18 cellular contexts compared by ENCODE assay signal in genomic region chr3:179732661-179733348, GRCh38.
DNase-seq lines count a peak whose midpoint lies in the region; ATAC-seq and TF ChIP-seq lines count a peak whose summit lies in the region.
"Had no signal": no experiment of that assay in that cellular context is flagged by ENCODE, and none has a peak within 500 bp of the region (broad histone marks: within the 10 kb centered on the region; RNA-seq: fewer than 3 reads in every experiment).

No MANE protein-coding gene starts in this region.

- no peak overlapping the region for H2AK5ac ChIP-seq in mesenchymal stem cell (ENCODE audit: low read length, severe bottlenecking)

- H2AFZ ChIP-seq in mesenchymal stem cell (ENCODE audit: low read depth, low read length): no peak overlapping the region

- H3K4me1 ChIP-seq in heart left ventricle (peaks cover 0 to 43% (median 13%) of the 10 kb centered on the region in 12 donors), mesenchymal stem cell (ENCODE audit: control insufficient read depth, insufficient read depth, low read depth, low read length) (peaks cover 5% of the 10 kb centered on the region), upper lobe of right lung (peaks cover 8% of the 10 kb centered on the region), sigmoid colon (no peaks in the 10 kb centered on the region)

- ATAC-seq in heart left ventricle: peak; percentile 82 to 93 (median 91)
- peak; percentile 51 for ATAC-seq in upper lobe of right lung
- ATAC-seq: Panc1; sciatic nerve; stimulated activated naive CD8-positive, alpha-beta T cell treated with anti-CD3 and anti-CD28 coated beads, Interleukin-15, Interleukin-2, amounts not matched to agents 100 U/mL and 50 U/mL, for 24 hours had no signal

- H3K4me3 ChIP-seq in heart left ventricle (no peak overlapping the region), mesenchymal stem cell (ENCODE audit: insufficient read depth in 1 of 2, low read depth in 1 of 2, low read length in 2 of 2) (no peak overlapping the region), upper lobe of right lung (no peak overlapping the region), sigmoid colon (no peak overlapping the region)

- DNase-seq in DMS53 (lab: John Stamatoyannopoulos, UW): peak; percentile 22
- no peak for DNase-seq in DMS53 treated with DMSO at 0.1 percent for 48 hours (lab: John Stamatoyannopoulos, UW; ENCODE audit: unreplicated experiment)
- peak in 4 of 5 donors; percentile 60 to 86 (median 74) for DNase-seq in heart left ventricle
- no peak for DNase-seq in mesenchymal stem cell
- peak; percentile 75 for DNase-seq in upper lobe of right lung
- DNase-seq in T-helper 1 cell: no peak
- no peak for DNase-seq in islet precursor cell
- DNase-seq in sigmoid colon: no peak
- DNase-seq: activated CD8-positive, alpha-beta memory T cell treated with anti-CD3 and anti-CD28 coated beads for 24 hours; COR-L47; endodermal cell; kidney glomerular epithelial cell; NCI-H146; NCI-H2227 treated with DMSO at 0.1 percent for 48 hours; stimulated activated naive CD8-positive, alpha-beta T cell treated with anti-CD3 and anti-CD28 coated beads, Interleukin-15, Interleukin-2, amounts not matched to agents 100 U/mL and 50 U/mL, for 24 hours had no signal

- H3K79me1 ChIP-seq in mesenchymal stem cell (replicated peaks; ENCODE audit: low read length, poor library complexity, severe bottlenecking): peaks cover 45% of the 10 kb centered on the region

- H3K4ac ChIP-seq in mesenchymal stem cell (ENCODE audit: low read depth in 1 of 2, low read length in 2 of 2): no peak overlapping the region

- H2BK5ac ChIP-seq in mesenchymal stem cell (ENCODE audit: low read depth, low read length, poor library complexity, severe bottlenecking): no peak overlapping the region

- H2BK15ac ChIP-seq in mesenchymal stem cell (ENCODE audit: low read depth, poor library complexity, severe bottlenecking): no peak overlapping the region

- H3K9me3 ChIP-seq in heart left ventricle (no peaks in the 10 kb centered on the region), mesenchymal stem cell (ENCODE audit: control insufficient read depth, low read length) (no peaks in the 10 kb centered on the region), upper lobe of right lung (no peaks in the 10 kb centered on the region), sigmoid colon (no peaks in the 10 kb centered on the region)

- TF ChIP-seq EP300 in sigmoid colon (IDR thresholded peaks at IDR 0.05): no peak

- H3K23ac ChIP-seq in mesenchymal stem cell (ENCODE audit: low read length in 2 of 2): no peak overlapping the region

- H2BK120ac ChIP-seq in mesenchymal stem cell (ENCODE audit: low read depth, low read length): no peak overlapping the region

- peaks cover 0 to 44% (median 17%) of the 10 kb centered on the region in 9 donors for H3K36me3 ChIP-seq in heart left ventricle
- peaks cover 31 to 37% of the 10 kb centered on the region in 2 experiments for H3K36me3 ChIP-seq in mesenchymal stem cell (ENCODE audit: control insufficient read depth in 1 of 2, insufficient read depth in 2 of 2, low read depth in 1 of 2, low read length in 2 of 2)
- peaks cover 12% of the 10 kb centered on the region for H3K36me3 ChIP-seq in upper lobe of right lung
- peaks cover 0 to 40% (median 7%) of the 10 kb centered on the region in 4 donors for H3K36me3 ChIP-seq in sigmoid colon

- no peak overlapping the region for H3K18ac ChIP-seq in mesenchymal stem cell (ENCODE audit: low read depth in 1 of 2, low read length in 2 of 2)

- no peak for TF ChIP-seq POLR2A in heart left ventricle (IDR thresholded peaks at IDR 0.05)
- TF ChIP-seq POLR2A in sigmoid colon (IDR thresholded peaks at IDR 0.05): no peak

- H3K4me2 ChIP-seq in mesenchymal stem cell (ENCODE audit: low read length, poor library complexity, severe bottlenecking): no peak overlapping the region

- TF ChIP-seq CTCF in heart left ventricle (IDR thresholded peaks at IDR 0.05) (no peak), upper lobe of right lung (IDR thresholded peaks at IDR 0.05) (no peak), sigmoid colon (IDR thresholded peaks at IDR 0.05) (no peak)

- peak overlapping the region; percentile 7 for H4K91ac ChIP-seq in mesenchymal stem cell (ENCODE audit: low read length)

- H3K27ac ChIP-seq in heart left ventricle: peak overlapping the region; percentile 55 to 89 (median 76)
- no peak overlapping the region for H3K27ac ChIP-seq in mesenchymal stem cell (ENCODE audit: low read length, poor library complexity, severe bottlenecking)
- peak overlapping the region; percentile 71 for H3K27ac ChIP-seq in upper lobe of right lung
- no peak overlapping the region for H3K27ac ChIP-seq in sigmoid colon
- H3K27ac ChIP-seq: 22Rv1 had no signal

- no peak overlapping the region for H3K14ac ChIP-seq in mesenchymal stem cell (ENCODE audit: low read length in 2 of 2)

- H4K8ac ChIP-seq in mesenchymal stem cell (ENCODE audit: low read length): no peak overlapping the region

- H3K9ac ChIP-seq in mesenchymal stem cell (ENCODE audit: low read length): no peak overlapping the region

- intact Hi-C loops in heart left ventricle (cut with DNase I) (loop anchor here in 4 of 10 donors (2.0 to 10.0 kb wide), 3 partner anchors 78 to 81 kb away; partner anchors contain the start of gene USP13 (in 3 of the 4)), upper lobe of right lung (cut with DNase I) (no loop called here), sigmoid colon (cut with DNase I) (no loop called here)

- H2BK12ac ChIP-seq in mesenchymal stem cell (ENCODE audit: low read length in 2 of 2): no peak overlapping the region

- no peaks in the 10 kb centered on the region for H3K27me3 ChIP-seq in heart left ventricle
- no peaks in the 10 kb centered on the region for H3K27me3 ChIP-seq in mesenchymal stem cell (ENCODE audit: control insufficient read depth in 1 of 2, insufficient read depth in 1 of 2, low read length in 2 of 2)
- H3K27me3 ChIP-seq in upper lobe of right lung: no peaks in the 10 kb centered on the region
- H3K27me3 ChIP-seq in sigmoid colon: no peaks in the 10 kb centered on the region

- 57 to 67% (median 65%) methylated on average over 7 of the region's 7 CpGs for WGBS in heart left ventricle, 4 donors
- 89% methylated on average over 6 of the region's 7 CpGs for WGBS in mesenchymal stem cell
- WGBS in sigmoid colon, 2 donors: 92 to 95% methylated on average over 7 of the region's 7 CpGs

Comparison
In these comparisons a context has a peak if more than half of its experiments do, and no peak if none do; other contexts are left out.
1. DNase-seq: peak in DMS53 (single experiment), heart left ventricle (4 of 5) and upper lobe of right lung (single experiment); none in DMS53 treated with DMSO at 0.1 percent for 48 hours (single experiment), mesenchymal stem cell (single experiment), T-helper 1 cell (0 of 5), islet precursor cell (single experiment) and sigmoid colon (single experiment).
2. H3K27ac ChIP-seq: peak in heart left ventricle (12 of 12) and upper lobe of right lung (single experiment); none in mesenchymal stem cell (single experiment) and sigmoid colon (0 of 4).